15 cellular contexts compared by ENCODE assay signal in genomic region chr3:61172684-61173083, GRCh38.
DNase-seq lines count a peak whose midpoint lies in the region; ATAC-seq and TF ChIP-seq lines count a peak whose summit lies in the region.
"Had no signal": no experiment of that assay in that cellular context is flagged by ENCODE, and none has a peak within 500 bp of the region (broad histone marks: within the 10 kb centered on the region; RNA-seq: fewer than 3 reads in every experiment).

No MANE protein-coding gene starts in this region.

- H3K9me3 Mint-ChIP-seq in neural progenitor cell (peaks cover 8% of the 10 kb centered on the region), chondrocyte (ENCODE audit: low read depth) (no peaks in the 10 kb centered on the region)
- H3K9me3 Mint-ChIP-seq in activated CD4-positive, alpha-beta memory T cell treated with anti-CD3 and anti-CD28 coated beads for 36 hours, result no peaks in the 10 kb centered on the region
- H3K9me3 Mint-ChIP-seq: CD4-positive, alpha-beta T cell had no signal

- H3K79me2 ChIP-seq in neural progenitor cell (ENCODE audit: low read depth), result no peaks in the 10 kb centered on the region

- H3K4me1 ChIP-seq in neural progenitor cell, result no peaks in the 10 kb centered on the region
- H3K4me1 ChIP-seq: foreskin keratinocyte, SJCRH30 had no signal

- in situ Hi-C loops in GM13977 (cut with MboI; ENCODE audit: low pct_unique_long_range_greater_than_20kb, low sequenced_read_pairs, unreplicated experiment), result no loop called here

- TF ChIP-seq CTCF in GM13977 (IDR thresholded peaks at IDR 0.05; ENCODE audit: extremely low read depth, insufficient read depth, missing control alignments), result peak; percentile 29
- peak; percentile 50 for TF ChIP-seq CTCF in WERI-Rb-1 (IDR thresholded peaks at IDR 0.05; ENCODE audit: low read depth, low read length)
- peak; percentile 62 for TF ChIP-seq CTCF in neural progenitor cell (IDR thresholded peaks at IDR 0.05)
- no peak for TF ChIP-seq CTCF in chondrocyte (IDR thresholded peaks at IDR 0.05)

- H3K27me3 ChIP-seq in WERI-Rb-1 (ENCODE audit: insufficient read depth, low read depth, severe bottlenecking), result no peaks in the 10 kb centered on the region
- no peaks in the 10 kb centered on the region for H3K27me3 ChIP-seq in neural progenitor cell
- H3K27me3 ChIP-seq: SJCRH30 had no signal

- CTCF ChIA-PET in activated CD4-positive, alpha-beta memory T cell treated with anti-CD3 and anti-CD28 coated beads for 36 hours (lab: Charles Lee), result interaction anchor here (0.6 kb wide), 1 partner anchor 98 kb away, joined by 3 read pairs; no protein-coding TSS in a partner anchor

- H3F3A ChIP-seq in neural progenitor cell (ENCODE audit: low read depth), result no peaks in the 10 kb centered on the region

- no peak overlapping the region for H3K4me3 Mint-ChIP-seq in neural progenitor cell
- H3K4me3 Mint-ChIP-seq in activated CD4-positive, alpha-beta memory T cell treated with anti-CD3 and anti-CD28 coated beads for 36 hours, result no peak overlapping the region
- H3K4me3 Mint-ChIP-seq in chondrocyte (ENCODE audit: unreplicated experiment), result no peak overlapping the region
- H3K4me3 Mint-ChIP-seq: CD4-positive, alpha-beta T cell; naive thymus-derived CD4-positive, alpha-beta T cell had no signal

- H4K20me1 ChIP-seq in neural progenitor cell (ENCODE audit: low read depth), result no peaks in the 10 kb centered on the region

- no peak overlapping the region for H3K9ac ChIP-seq in neural progenitor cell

- H3K27ac Mint-ChIP-seq in neural progenitor cell (no peak overlapping the region), chondrocyte (ENCODE audit: unreplicated experiment) (no peak overlapping the region)
- H3K27ac Mint-ChIP-seq in activated CD4-positive, alpha-beta memory T cell treated with anti-CD3 and anti-CD28 coated beads for 36 hours, result no peak overlapping the region
- H3K27ac Mint-ChIP-seq: CD4-positive, alpha-beta T cell; naive thymus-derived CD4-positive, alpha-beta T cell had no signal

- peak; percentile 57 for ATAC-seq in HG03095 (IDR thresholded peaks at IDR 0.05; ENCODE audit: unreplicated experiment)
- ATAC-seq: foreskin keratinocyte; left colon; naive thymus-derived CD4-positive, alpha-beta T cell had no signal

- H3K4me1 Mint-ChIP-seq in neural progenitor cell (peaks cover 17% of the 10 kb centered on the region), chondrocyte (ENCODE audit: low read depth) (peaks cover 7% of the 10 kb centered on the region)
- H3K4me1 Mint-ChIP-seq in activated CD4-positive, alpha-beta memory T cell treated with anti-CD3 and anti-CD28 coated beads for 36 hours (ENCODE audit: low read depth), result no peaks in the 10 kb centered on the region
- H3K4me1 Mint-ChIP-seq: naive thymus-derived CD4-positive, alpha-beta T cell had no signal

- POLR2A ChIA-PET in activated CD4-positive, alpha-beta memory T cell treated with anti-CD3 and anti-CD28 coated beads for 36 hours (lab: Charles Lee), result no interaction called here

- H3K27me3 Mint-ChIP-seq in neural progenitor cell (ENCODE audit: insufficient read depth, low read depth) (peaks cover 2% of the 10 kb centered on the region), chondrocyte (ENCODE audit: low read depth) (no peaks in the 10 kb centered on the region)
- no peaks in the 10 kb centered on the region for H3K27me3 Mint-ChIP-seq in activated CD4-positive, alpha-beta memory T cell treated with anti-CD3 and anti-CD28 coated beads for 36 hours
- H3K27me3 Mint-ChIP-seq: CD4-positive, alpha-beta T cell; naive thymus-derived CD4-positive, alpha-beta T cell had no signal

- no peak overlapping the region for H3K4me3 ChIP-seq in WERI-Rb-1 (ENCODE audit: low read depth, low read length)
- H3K4me3 ChIP-seq in neural progenitor cell, result no peak overlapping the region
- H3K4me3 ChIP-seq: SJCRH30 had no signal

- peaks cover 7% of the 10 kb centered on the region for H3K36me3 Mint-ChIP-seq in neural progenitor cell
- no peaks in the 10 kb centered on the region for H3K36me3 Mint-ChIP-seq in activated CD4-positive, alpha-beta memory T cell treated with anti-CD3 and anti-CD28 coated beads for 36 hours
- no peaks in the 10 kb centered on the region for H3K36me3 Mint-ChIP-seq in chondrocyte (ENCODE audit: low read depth)

- no peak overlapping the region for H3K4me2 ChIP-seq in neural progenitor cell

- no peak for DNase-seq in GM13977 (ENCODE audit: low spot score)
- peak; percentile 11 for DNase-seq in WERI-Rb-1
- DNase-seq in neural progenitor cell (ENCODE audit: low spot score), result peak; percentile 62
- no peak for DNase-seq in activated CD4-positive, alpha-beta memory T cell treated with anti-CD3 and anti-CD28 coated beads for 36 hours
- no peak for DNase-seq in NCI-H345 treated with DMSO at 0.1 percent for 48 hours (lab: John Stamatoyannopoulos, UW; ENCODE audit: unreplicated experiment)
- DNase-seq in ecto neural progenitor cell (ENCODE audit: low spot score), result no peak
- no peak for DNase-seq in chondrocyte (ENCODE audit: low spot score)
- DNase-seq: activated CD4-positive, alpha-beta T cell treated with anti-CD3 and anti-CD28 coated beads for 1 hour; CD4-positive, alpha-beta T cell; foreskin keratinocyte; left colon; naive thymus-derived CD4-positive, alpha-beta T cell; NCI-H524 had no signal

- peak overlapping the region; percentile 65 for H2AFZ ChIP-seq in neural progenitor cell (replicated peaks)

- H3K9me3 ChIP-seq in WERI-Rb-1 (ENCODE audit: severe bottlenecking), result no peaks in the 10 kb centered on the region
- no peaks in the 10 kb centered on the region for H3K9me3 ChIP-seq in neural progenitor cell (ENCODE audit: low read depth)
- H3K9me3 ChIP-seq: SJCRH30 had no signal

- H3K27ac ChIP-seq in WERI-Rb-1 (no peak overlapping the region), neural progenitor cell (no peak overlapping the region)
- H3K27ac ChIP-seq: foreskin keratinocyte, SJCRH30 had no signal

- H3K36me3 ChIP-seq in WERI-Rb-1 (no peaks in the 10 kb centered on the region), neural progenitor cell (no peaks in the 10 kb centered on the region)
- H3K36me3 ChIP-seq: SJCRH30 had no signal

- intact Hi-C loops in activated CD4-positive, alpha-beta memory T cell treated with anti-CD3 and anti-CD28 coated beads for 36 hours (cut with micrococcal nuclease), result no loop called here

Comparison
In these comparisons a context has a peak if more than half of its experiments do, and no peak if none do; other contexts are left out.
1. DNase-seq: peak in WERI-Rb-1 (single experiment) and neural progenitor cell (single experiment); none in GM13977 (single experiment), activated CD4-positive, alpha-beta memory T cell treated with anti-CD3 and anti-CD28 coated beads for 36 hours (single experiment), NCI-H345 treated with DMSO at 0.1 percent for 48 hours (single experiment), ecto neural progenitor cell (single experiment) and chondrocyte (single experiment).